8 cellular contexts compared by ENCODE assay signal in genomic region chr6:63923139-63923739, GRCh38.
DNase-seq lines count a peak whose midpoint lies in the region; ATAC-seq and TF ChIP-seq lines count a peak whose summit lies in the region.

No MANE protein-coding gene starts in this region.

- DNase-seq in EH (ENCODE audit: low read depth) (peak; percentile 21), RPMI7951 (ENCODE audit: low read depth) (peak; percentile 16), fibroblast of the aortic adventitia (ENCODE audit: low read depth) (peak; percentile 61), skeletal muscle cell (ENCODE audit: low read depth) (peak; percentile 4), GF-D8 (lab: John Stamatoyannopoulos, UW) (no peak)
- DNase-seq in stimulated activated naive CD8-positive, alpha-beta T cell treated with anti-CD3 and anti-CD28 coated beads, Interleukin-15, Interleukin-2, amounts not matched to agents 100 U/mL and 50 U/mL, for 24 hours, result no peak

- H3K4me3 ChIP-seq in fibroblast of the aortic adventitia (ENCODE audit: low read depth, low read length) (no peak overlapping the region), skeletal muscle cell (ENCODE audit: low read depth, low read length) (no peak overlapping the region)

- peak; percentile 62 for TF ChIP-seq CTCF in fibroblast of the aortic adventitia (IDR thresholded peaks at IDR 0.05; ENCODE audit: insufficient read depth, low read length)

- ATAC-seq in GM21360 (IDR thresholded peaks at IDR 0.05; ENCODE audit: unreplicated experiment) (peak; percentile 63), HG03565 (IDR thresholded peaks at IDR 0.05; ENCODE audit: unreplicated experiment) (peak; percentile 89)
- no peak for ATAC-seq in stimulated activated naive CD8-positive, alpha-beta T cell treated with anti-CD3 and anti-CD28 coated beads, Interleukin-15, Interleukin-2, amounts not matched to agents 100 U/mL and 50 U/mL, for 24 hours

Comparison
In these comparisons a context has a peak if more than half of its experiments do, and no peak if none do; other contexts are left out.
1. DNase-seq: peak in EH (single experiment), RPMI7951 (single experiment), fibroblast of the aortic adventitia (single experiment) and skeletal muscle cell (single experiment); none in stimulated activated naive CD8-positive, alpha-beta T cell treated with anti-CD3 and anti-CD28 coated beads, Interleukin-15, Interleukin-2, amounts not matched to agents 100 U/mL and 50 U/mL, for 24 hours (single experiment) and GF-D8 (single experiment).